In the genomic region with DNA sequence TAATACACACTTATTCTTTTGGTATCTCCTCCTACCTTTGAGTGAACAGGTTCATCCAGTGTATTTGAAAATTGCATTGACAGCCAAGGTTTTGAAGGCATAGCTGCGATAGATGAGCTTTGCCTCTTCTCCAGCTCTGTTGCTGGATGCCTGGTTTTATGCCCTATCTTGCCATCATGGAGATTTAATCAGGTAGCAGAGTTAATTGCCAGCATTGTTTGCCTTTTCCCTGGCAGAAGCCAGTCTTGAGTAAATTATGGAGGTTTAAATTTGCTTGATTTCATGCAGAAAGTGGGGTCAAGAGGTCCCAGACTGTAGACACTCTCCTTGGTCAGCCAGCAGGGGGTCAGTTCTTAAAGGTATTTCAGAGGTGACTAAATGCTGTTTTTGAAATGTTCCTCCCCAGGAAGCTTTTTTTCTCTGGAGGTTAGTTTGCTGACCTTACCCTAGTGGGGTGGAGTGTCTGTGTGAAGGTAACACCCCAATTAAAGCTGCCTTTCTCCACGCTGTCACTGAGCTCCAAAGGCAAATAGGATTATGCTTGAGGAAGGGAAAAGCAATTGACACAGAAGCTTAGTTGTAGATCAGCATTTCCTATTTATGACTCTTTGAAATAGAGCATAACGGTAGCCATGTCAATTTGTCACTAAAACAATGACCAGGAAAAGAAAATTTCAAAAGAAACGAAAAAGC, we compare ENCODE assay signal across 28 cellular contexts.
DNase-seq lines count a peak whose midpoint lies in the region; FAIRE-seq and TF ChIP-seq lines count a peak whose summit lies in the region.
"Had no signal": no experiment of that assay in that cellular context is flagged by ENCODE, and none has a peak within 500 bp of the region (broad histone marks: within the 10 kb centered on the region; RNA-seq: fewer than 3 reads in every experiment).

No MANE protein-coding gene starts in this region.

- no peak overlapping the region for H3K27ac ChIP-seq in breast epithelium
- H3K27ac ChIP-seq in ectodermal cell (ENCODE audit: insufficient read depth, low read depth, low read length, poor library complexity, severe bottlenecking) = peak overlapping the region; percentile 50
- H3K27ac ChIP-seq: neutrophil, psoas muscle, testis, vagina had no signal

- peaks cover 22% of the 10 kb centered on the region for H3K9me3 Mint-ChIP-seq in MCF 10A (ENCODE audit: unreplicated experiment)

- H3K27me3 ChIP-seq in breast epithelium = no peaks in the 10 kb centered on the region
- peaks cover 10% of the 10 kb centered on the region for H3K27me3 ChIP-seq in ectodermal cell (ENCODE audit: control insufficient read depth, insufficient read depth, low read length, poor library complexity, severe bottlenecking)
- H3K27me3 ChIP-seq: BE2C, MG63, neutrophil, testis, vagina had no signal

- H3K36me3 ChIP-seq in breast epithelium (no peaks in the 10 kb centered on the region), ectodermal cell (ENCODE audit: control insufficient read depth, insufficient read depth, low read length) (no peaks in the 10 kb centered on the region)
- H3K36me3 ChIP-seq: BE2C, neutrophil had no signal

- H3K9me3 ChIP-seq in breast epithelium (peaks cover 12 to 19% of the 10 kb centered on the region in 2 donors), ectodermal cell (ENCODE audit: control insufficient read depth, low read length) (peaks cover 2% of the 10 kb centered on the region)
- H3K9me3 ChIP-seq: BE2C, testis had no signal

- FAIRE-seq in D721Med (lab: Jason Lieb, UNC) = no peak
- FAIRE-seq: HTR-8/SVneo, K562 had no signal

- H3K4me1 Mint-ChIP-seq in MCF 10A (ENCODE audit: insufficient read depth, unreplicated experiment) = no peaks in the 10 kb centered on the region
- H3K4me1 Mint-ChIP-seq: memory B cell had no signal

- DNase-seq in MCF 10A (ENCODE audit: unreplicated experiment) = peak; percentile 3
- DNase-seq in breast epithelium (ENCODE audit: low spot score in 2 of 2) = no peak
- DNase-seq in NCI-H82 (lab: John Stamatoyannopoulos, UW) = peak; percentile 56
- no peak for DNase-seq in D721Med (ENCODE audit: insufficient read length, low spot score)
- no peak for DNase-seq in D341Med (ENCODE audit: low spot score)
- DNase-seq in DMS114 treated with DMSO at 0.1 percent for 48 hours (lab: John Stamatoyannopoulos, UW; ENCODE audit: unreplicated experiment) = no peak
- DNase-seq in hippocampal formation (lab: John Stamatoyannopoulos, UW) = no peak
- DNase-seq: activated CD4-positive, alpha-beta T cell treated with anti-CD3 and anti-CD28 coated beads, Interleukin-2, amount 50 U/mL, for 4 hours; activated CD4-positive, CD25-positive, alpha-beta regulatory T cell; activated naive CD4-positive, alpha-beta T cell treated with anti-CD3 and anti-CD28 coated beads, Interleukin-2, amount 50 U/mL, for 16 hours; activated T-cell treated with anti-CD3 and anti-CD28 coated beads, Interleukin-2, amount 50 U/mL, for 72 hours; amniotic stem cell; BE2C; DMS79 treated with DMSO at 0.1 percent for 48 hours; MG63; NCI-H1694; NCI-H526 treated with DMSO at 0.1 percent for 48 hours; OCI-M1; psoas muscle; stimulated activated naive CD4-positive, alpha-beta T cell treated with Interleukin-2 at 50 U/mL for 16 hours; T1000; testis had no signal

- H3K36me3 Mint-ChIP-seq in MCF 10A (ENCODE audit: insufficient read depth, unreplicated experiment) = peaks cover 12% of the 10 kb centered on the region

- 75 to 76% methylated on average over 3 to 4 of the region's 4 CpGs for WGBS in ectodermal cell, 2 experiments

- H3K4me3 Mint-ChIP-seq in MCF 10A (ENCODE audit: unreplicated experiment) = no peak overlapping the region
- H3K4me3 Mint-ChIP-seq: memory B cell had no signal

- TF ChIP-seq POLR2A in breast epithelium (IDR thresholded peaks at IDR 0.05) = no peak

- POLR2A ChIA-PET in MCF 10A (lab: Yijun Ruan, JAX) = interaction anchor here (1.2 to 1.4 kb wide), 2 partner anchors 12 to 16 kb away, joined by 3 to 5 read pairs; no protein-coding TSS in a partner anchor

- no TSS peak for BruUV-seq in MCF 10A (replicated peaks; lab: Mats Ljungman, UMichigan)

- H3K4me1 ChIP-seq in breast epithelium (no peaks in the 10 kb centered on the region), ectodermal cell (ENCODE audit: control insufficient read depth, insufficient read depth, low read length) (peaks cover 14% of the 10 kb centered on the region)
- H3K4me1 ChIP-seq: BE2C, testis, vagina had no signal

- no peak overlapping the region for H3K4me3 ChIP-seq in breast epithelium
- no peak overlapping the region for H3K4me3 ChIP-seq in ectodermal cell (ENCODE audit: insufficient read depth, low read depth, low read length)
- H3K4me3 ChIP-seq: K562, MG63, psoas muscle, testis, vagina had no signal

- intact Hi-C loops in MCF 10A (cut with micrococcal nuclease) = no loop called here
- intact Hi-C loops in breast epithelium (cut with DNase I; ENCODE audit: low total_unique reads) = no loop called here

- no peaks in the 10 kb centered on the region for H3K27me3 Mint-ChIP-seq in MCF 10A (ENCODE audit: insufficient read depth, unreplicated experiment)
- H3K27me3 Mint-ChIP-seq: memory B cell had no signal

- CTCF ChIA-PET in MCF 10A (lab: Yijun Ruan, JAX) = interaction anchor here (0.6 to 1.2 kb wide), 3 partner anchors 12 to 16 kb away, joined by 3 read pairs; no protein-coding TSS in a partner anchor

- TF ChIP-seq CTCF in MCF 10A (IDR thresholded peaks at IDR 0.05; ENCODE audit: unreplicated experiment) (no peak), breast epithelium (IDR thresholded peaks at IDR 0.05) (no peak), D721Med (IDR thresholded peaks at IDR 0.05; ENCODE audit: insufficient read depth, missing control alignments) (no peak)

- no peak overlapping the region for H3K27ac Mint-ChIP-seq in MCF 10A (ENCODE audit: low read depth, unreplicated experiment)
- H3K27ac Mint-ChIP-seq: memory B cell had no signal

Comparison
In these comparisons a context has a peak if more than half of its experiments do, and no peak if none do; other contexts are left out.
1. DNase-seq: peak in MCF 10A (single experiment) and NCI-H82 (single experiment); none in breast epithelium (0 of 2), D721Med (single experiment), D341Med (single experiment), DMS114 treated with DMSO at 0.1 percent for 48 hours (single experiment) and hippocampal formation (0 of 2).